Comparison of ENCODE assay signal across 1 cellular context in genomic region chr18:44033144-44033543, GRCh38.
TF ChIP-seq lines count a peak whose summit lies in the region.

No MANE protein-coding gene starts in this region.

TF ChIP-seq in GM23338, 12 proteins besides CTCF, POLR2A, EP300 and RAD21 (continued from another document):
- TF ChIP-seq, protein P1, sequence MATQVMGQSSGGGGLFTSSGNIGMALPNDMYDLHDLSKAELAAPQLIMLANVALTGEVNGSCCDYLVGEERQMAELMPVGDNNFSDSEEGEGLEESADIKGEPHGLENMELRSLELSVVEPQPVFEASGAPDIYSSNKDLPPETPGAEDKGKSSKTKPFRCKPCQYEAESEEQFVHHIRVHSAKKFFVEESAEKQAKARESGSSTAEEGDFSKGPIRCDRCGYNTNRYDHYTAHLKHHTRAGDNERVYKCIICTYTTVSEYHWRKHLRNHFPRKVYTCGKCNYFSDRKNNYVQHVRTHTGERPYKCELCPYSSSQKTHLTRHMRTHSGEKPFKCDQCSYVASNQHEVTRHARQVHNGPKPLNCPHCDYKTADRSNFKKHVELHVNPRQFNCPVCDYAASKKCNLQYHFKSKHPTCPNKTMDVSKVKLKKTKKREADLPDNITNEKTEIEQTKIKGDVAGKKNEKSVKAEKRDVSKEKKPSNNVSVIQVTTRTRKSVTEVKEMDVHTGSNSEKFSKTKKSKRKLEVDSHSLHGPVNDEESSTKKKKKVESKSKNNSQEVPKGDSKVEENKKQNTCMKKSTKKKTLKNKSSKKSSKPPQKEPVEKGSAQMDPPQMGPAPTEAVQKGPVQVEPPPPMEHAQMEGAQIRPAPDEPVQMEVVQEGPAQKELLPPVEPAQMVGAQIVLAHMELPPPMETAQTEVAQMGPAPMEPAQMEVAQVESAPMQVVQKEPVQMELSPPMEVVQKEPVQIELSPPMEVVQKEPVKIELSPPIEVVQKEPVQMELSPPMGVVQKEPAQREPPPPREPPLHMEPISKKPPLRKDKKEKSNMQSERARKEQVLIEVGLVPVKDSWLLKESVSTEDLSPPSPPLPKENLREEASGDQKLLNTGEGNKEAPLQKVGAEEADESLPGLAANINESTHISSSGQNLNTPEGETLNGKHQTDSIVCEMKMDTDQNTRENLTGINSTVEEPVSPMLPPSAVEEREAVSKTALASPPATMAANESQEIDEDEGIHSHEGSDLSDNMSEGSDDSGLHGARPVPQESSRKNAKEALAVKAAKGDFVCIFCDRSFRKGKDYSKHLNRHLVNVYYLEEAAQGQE (IDR thresholded peaks at IDR 0.05; ENCODE audit: unreplicated experiment), result no peak
